25 cellular contexts compared by ENCODE assay signal in the genomic region with DNA sequence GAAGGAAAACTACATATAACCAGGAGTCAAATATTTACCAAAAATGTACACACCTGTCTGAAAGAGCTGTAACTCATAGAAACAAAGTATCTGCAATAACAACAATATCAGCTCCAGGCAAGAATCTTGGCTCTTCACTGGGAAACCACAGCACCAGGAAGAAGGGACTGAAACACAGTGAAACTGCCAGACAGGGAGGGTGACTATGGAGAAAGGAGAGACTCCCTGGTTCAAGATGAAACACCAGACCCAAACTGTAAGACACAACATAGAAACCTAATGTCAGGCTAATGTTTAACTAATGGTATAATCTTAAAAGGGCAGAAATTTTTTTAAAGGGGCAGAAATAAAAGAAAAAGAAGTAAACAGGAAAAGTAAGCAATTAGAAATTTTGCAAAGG. TPM values are rescaled to one million over a fixed set of nuclear protein-coding genes. Genes with fewer than 3 reads are reported as not detected.
DNase-seq lines count a peak whose midpoint lies in the region; ATAC-seq, FAIRE-seq and TF ChIP-seq lines count a peak whose summit lies in the region.
"Had no signal": no experiment of that assay in that cellular context is flagged by ENCODE, and none has a peak within 500 bp of the region (broad histone marks: within the 10 kb centered on the region; RNA-seq: fewer than 3 reads in every experiment).

No MANE protein-coding gene starts in this region.

- H2AFZ ChIP-seq in MM.1S (ENCODE audit: low read length), result no peak overlapping the region
- H2AFZ ChIP-seq: neural progenitor cell had no signal

- H3K9ac ChIP-seq in MM.1S (ENCODE audit: low read length), result peak overlapping the region; percentile 45
- H3K9ac ChIP-seq: neural progenitor cell had no signal

- peak overlapping the region; percentile 48 for H3K4me2 ChIP-seq in MM.1S (ENCODE audit: low read depth, low read length)
- H3K4me2 ChIP-seq: neural progenitor cell had no signal

- H3K27me3 ChIP-seq in MM.1S (replicated peaks; ENCODE audit: insufficient read depth, low read length), result no peaks in the 10 kb centered on the region
- no peaks in the 10 kb centered on the region for H3K27me3 ChIP-seq in prostate gland (replicated peaks; ENCODE audit: insufficient read depth)
- H3K27me3 ChIP-seq: gastroesophageal sphincter, neural progenitor cell, sigmoid colon had no signal

- DNase-seq in Calu3 (peak; percentile 60), MM.1S (no peak), epithelial cell of prostate (ENCODE audit: low read depth, low spot score) (peak; percentile 56), prostate gland (ENCODE audit: low spot score) (peak; percentile 38), frontal cortex (ENCODE audit: low spot score in 2 of 2) (no peak), NCI-H446 (lab: John Stamatoyannopoulos, UW) (no peak), WTC11 (ENCODE audit: low spot score) (no peak)
- DNase-seq: activated CD4-positive, alpha-beta T cell treated with anti-CD3 and anti-CD28 coated beads, Interleukin-2, amount 10 ng/mL, durations not matched to agents 24 days and 14 days; activated naive CD8-positive, alpha-beta T cell treated with anti-CD3 and anti-CD28 coated beads, Interleukin-2, amount 50 U/mL, for 24 hours; Caco-2; left ventricle myocardium inferior; NCI-H146; NCI-H446 treated with DMSO at 0.1 percent for 48 hours; stimulated activated CD4-positive, alpha-beta T cell treated with anti-CD3 and anti-CD28 coated beads, Interleukin-2, amount 100 ng/mL, for 24 hours; trophoblast cell had no signal

- H3K4me3 Mint-ChIP-seq in Calu3 (ENCODE audit: low read depth, unreplicated experiment), result peak overlapping the region; percentile 47
- H3K4me3 Mint-ChIP-seq in WTC11, result no peak overlapping the region
- H3K4me3 Mint-ChIP-seq: activated CD4-positive, alpha-beta T cell treated with anti-CD3 and anti-CD28 coated beads, Interleukin-2, amount 10 ng/mL, durations not matched to agents 24 days and 14 days; activated naive CD8-positive, alpha-beta T cell treated with anti-CD3 and anti-CD28 coated beads, Interleukin-2, amount 50 U/mL, for 24 hours; dendritic cell treated with granulocyte-macrophage colony-stimulating factor and Interleukin-4, amounts not matched to agents 40 ng/mL and 50 ng/mL, for 4 days; neural progenitor cell; stimulated activated naive CD8-positive, alpha-beta T cell treated with anti-CD3 and anti-CD28 coated beads, Interleukin-15, Interleukin-2, amounts not matched to agents 100 ng/mL and 50 ng/mL, for 24 hours had no signal

- H3K9me3 Mint-ChIP-seq in Calu3 (ENCODE audit: low read depth, unreplicated experiment) (peaks cover 2% of the 10 kb centered on the region), WTC11 (peaks cover 19% of the 10 kb centered on the region)
- H3K9me3 Mint-ChIP-seq: activated CD4-positive, alpha-beta T cell treated with anti-CD3 and anti-CD28 coated beads, Interleukin-2, amount 10 ng/mL, durations not matched to agents 24 days and 14 days had no signal

- H4K20me1 ChIP-seq in MM.1S (ENCODE audit: insufficient read depth, low read length), result no peaks in the 10 kb centered on the region

- H3K27ac ChIP-seq in MM.1S (ENCODE audit: low read length), result peak overlapping the region; percentile 61; the same call in 1 of the 2 replicates
- no peak overlapping the region for H3K27ac ChIP-seq in epithelial cell of prostate
- no peak overlapping the region for H3K27ac ChIP-seq in prostate gland
- H3K27ac ChIP-seq: gastroesophageal sphincter, left ventricle myocardium inferior, neural progenitor cell, sigmoid colon had no signal

- intact Hi-C loops in Calu3 (cut with micrococcal nuclease; ENCODE audit: unreplicated experiment), result loop anchor here (2.0 kb wide), 1 partner anchor 45 kb away; no protein-coding TSS in a partner anchor
- intact Hi-C loops in prostate gland (cut with DNase I), result no loop called here

- POLR2A ChIA-PET in WTC11 (lab: Charles Lee), result no interaction called here

- FAIRE-seq in frontal cortex (lab: Jason Lieb, UNC), result no peak
- FAIRE-seq: endothelial cell of umbilical vein, GM19239, H1 had no signal

- H3K27me3 Mint-ChIP-seq in Calu3 (ENCODE audit: unreplicated experiment), result no peaks in the 10 kb centered on the region
- H3K27me3 Mint-ChIP-seq in WTC11 (ENCODE audit: low read depth), result peaks cover 4% of the 10 kb centered on the region; the same call in 1 of the 2 replicates
- H3K27me3 Mint-ChIP-seq: dendritic cell treated with granulocyte-macrophage colony-stimulating factor and Interleukin-4, amounts not matched to agents 40 ng/mL and 50 ng/mL, for 4 days had no signal

- H3K27ac Mint-ChIP-seq in Calu3 (ENCODE audit: unreplicated experiment) (peak overlapping the region; percentile 45), WTC11 (no peak overlapping the region; the same call in 1 of the 2 replicates)
- H3K27ac Mint-ChIP-seq: activated CD4-positive, alpha-beta T cell treated with anti-CD3 and anti-CD28 coated beads, Interleukin-2, amount 10 ng/mL, durations not matched to agents 24 days and 14 days; activated naive CD8-positive, alpha-beta T cell treated with anti-CD3 and anti-CD28 coated beads, Interleukin-2, amount 50 U/mL, for 24 hours; dendritic cell treated with granulocyte-macrophage colony-stimulating factor and Interleukin-4, amounts not matched to agents 40 ng/mL and 50 ng/mL, for 4 days; neural progenitor cell; stimulated activated naive CD8-positive, alpha-beta T cell treated with anti-CD3 and anti-CD28 coated beads, Interleukin-15, Interleukin-2, amounts not matched to agents 100 ng/mL and 50 ng/mL, for 24 hours had no signal

- ATAC-seq in GM21723 (IDR thresholded peaks at IDR 0.05; ENCODE audit: unreplicated experiment), result no peak
- ATAC-seq in WTC11, result no peak
- ATAC-seq: activated naive CD8-positive, alpha-beta T cell treated with anti-CD3 and anti-CD28 coated beads, Interleukin-2, amount 50 U/mL, for 24 hours had no signal

- H3K4me3 ChIP-seq in MM.1S (ENCODE audit: low read length), result peak overlapping the region; percentile 53
- no peak overlapping the region for H3K4me3 ChIP-seq in prostate gland
- H3K4me3 ChIP-seq: gastroesophageal sphincter, left ventricle myocardium inferior, neural progenitor cell had no signal

- H3K79me2 ChIP-seq in MM.1S (ENCODE audit: low read length), result no peaks in the 10 kb centered on the region

- no TSS peak for BruUV-seq in Calu3 (replicated peaks; lab: Mats Ljungman, UMichigan)

- H3K9me2 ChIP-seq in MM.1S (replicated peaks; ENCODE audit: insufficient read depth, low read length), result no peaks in the 10 kb centered on the region

- peaks cover 11% of the 10 kb centered on the region; the same call in 1 of the 2 replicates for H3F3A ChIP-seq in MM.1S (ENCODE audit: insufficient read depth, low read length)

- H3K9me3 ChIP-seq in MM.1S (replicated peaks; ENCODE audit: insufficient read depth, low read length) (no peaks in the 10 kb centered on the region), prostate gland (no peaks in the 10 kb centered on the region)
- H3K9me3 ChIP-seq: sigmoid colon had no signal

- no peaks in the 10 kb centered on the region for H3K36me3 ChIP-seq in MM.1S (replicated peaks; ENCODE audit: insufficient read depth, low read length)
- H3K36me3 ChIP-seq in prostate gland, result no peaks in the 10 kb centered on the region
- H3K36me3 ChIP-seq: gastroesophageal sphincter, left ventricle myocardium inferior, neural progenitor cell, sigmoid colon had no signal

- TF ChIP-seq POLR2A in prostate gland (IDR thresholded peaks at IDR 0.05), result no peak

- H3K36me3 Mint-ChIP-seq in Calu3 (ENCODE audit: insufficient read depth, unreplicated experiment) (peaks cover 5% of the 10 kb centered on the region), WTC11 (peaks cover 11% of the 10 kb centered on the region)
- H3K36me3 Mint-ChIP-seq: neural progenitor cell had no signal

- CTCF ChIA-PET in Calu3 (lab: Charles Lee), result interaction anchor here (1.4 to 1.8 kb wide), 2 partner anchors 43 to 363 kb away, joined by 3 to 6 read pairs; no protein-coding TSS in a partner anchor
- CTCF ChIA-PET in WTC11 (lab: Charles Lee), result interaction anchor here (1.8 kb wide), 1 partner anchor 43 kb away, joined by 8 read pairs; no protein-coding TSS in a partner anchor

- TF ChIP-seq CTCF in Calu3 (IDR thresholded peaks at IDR 0.05; ENCODE audit: unreplicated experiment) (no peak), MM.1S (IDR thresholded peaks at IDR 0.05; ENCODE audit: low read length) (no peak), prostate gland (IDR thresholded peaks at IDR 0.05) (no peak), WTC11 (IDR thresholded peaks at IDR 0.05) (no peak)

- H3K4me1 Mint-ChIP-seq in Calu3 (ENCODE audit: low read depth, unreplicated experiment) (peaks cover 23% of the 10 kb centered on the region), WTC11 (peaks cover 4% of the 10 kb centered on the region; the same call in 1 of the 2 replicates)
- H3K4me1 Mint-ChIP-seq: activated naive CD8-positive, alpha-beta T cell treated with anti-CD3 and anti-CD28 coated beads, Interleukin-2, amount 50 U/mL, for 24 hours; neural progenitor cell had no signal

- H3K4me1 ChIP-seq in MM.1S (ENCODE audit: low read length) (peaks cover 19% of the 10 kb centered on the region), prostate gland (replicated peaks) (no peaks in the 10 kb centered on the region)
- H3K4me1 ChIP-seq: Caco-2, left ventricle myocardium inferior, neural progenitor cell had no signal

TF ChIP-seq in WTC11, 78 proteins besides CTCF, POLR2A, EP300 and RAD21 (continues in another document):
- TF ChIP-seq E2F1 (CRISPR knock-in tag; IDR thresholded peaks at IDR 0.05), result no peak

RNA-seq across cellular contexts. Expression of gene TAS2R39, which starts 11.5 kb away (rescaled TPM):
- total RNA-seq in Calu3 (2022) (not detected in 2 replicates), prostate gland (not detected), frontal cortex (not detected), WTC11 (2021) (not detected in 3 replicates)
- total RNA-seq: activated CD4-positive, alpha-beta T cell treated with anti-CD3 and anti-CD28 coated beads, Interleukin-2, amount 10 ng/mL, durations not matched to agents 24 days and 14 days; Caco-2; endothelial cell of umbilical vein; gastroesophageal sphincter; H1; left ventricle myocardium inferior; mononuclear cell; sigmoid colon had no signal

RNA-seq across cellular contexts. Expression of gene PIP, which starts 39.8 kb away (rescaled TPM):
- total RNA-seq in Calu3 (2022), result not detected in 2 replicates
- 10 to 100 TPM in 1 of 2 donors, 1 to 10 TPM in 1; 2.2 to 98.2 TPM for total RNA-seq in prostate gland
- not detected for total RNA-seq in frontal cortex
- total RNA-seq in WTC11 (2021), result not detected in 3 replicates
- total RNA-seq: activated CD4-positive, alpha-beta T cell treated with anti-CD3 and anti-CD28 coated beads, Interleukin-2, amount 10 ng/mL, durations not matched to agents 24 days and 14 days; Caco-2; endothelial cell of umbilical vein; H1; left ventricle myocardium inferior; mononuclear cell; sigmoid colon had no signal

RNA-seq across cellular contexts. Expression of gene TAS2R40, which starts 50.1 kb away (rescaled TPM):
- not detected in 2 replicates for total RNA-seq in Calu3 (2022)
- not detected for total RNA-seq in prostate gland
- total RNA-seq in frontal cortex, result not detected
- total RNA-seq in WTC11 (2021), result not detected in 3 replicates
- total RNA-seq: activated CD4-positive, alpha-beta T cell treated with anti-CD3 and anti-CD28 coated beads, Interleukin-2, amount 10 ng/mL, durations not matched to agents 24 days and 14 days; Caco-2; endothelial cell of umbilical vein; gastroesophageal sphincter; H1; left ventricle myocardium inferior; mononuclear cell; sigmoid colon had no signal

Comparison
In these comparisons a context has a peak if more than half of its experiments do, and no peak if none do; other contexts are left out.
1. DNase-seq: peak in Calu3 (single experiment), epithelial cell of prostate (single experiment) and prostate gland (single experiment); none in MM.1S (single experiment), frontal cortex (0 of 2), NCI-H446 (0 of 2) and WTC11 (single experiment).